In genomic region chr1:190399233-190399632, GRCh38 we compare ENCODE assay signal across 14 cellular contexts.
DNase-seq lines count a peak whose midpoint lies in the region; ATAC-seq and TF ChIP-seq lines count a peak whose summit lies in the region.
"Had no signal": no experiment of that assay in that cellular context is flagged by ENCODE, and none has a peak within 500 bp of the region (broad histone marks: within the 10 kb centered on the region; RNA-seq: fewer than 3 reads in every experiment).

No MANE protein-coding gene starts in this region.

- no peaks in the 10 kb centered on the region for H4K20me1 ChIP-seq in SU-DHL-6 (ENCODE audit: low read depth, low read length)

- peak overlapping the region; percentile 54 for H3K4me2 ChIP-seq in SU-DHL-6 (ENCODE audit: low read depth, low read length, poor library complexity, severe bottlenecking)
- H3K4me2 ChIP-seq: A549 had no signal

- H3K27me3 ChIP-seq in SU-DHL-6 (ENCODE audit: low read length), result no peaks in the 10 kb centered on the region
- H3K27me3 ChIP-seq: BE2C had no signal

- H3K79me2 ChIP-seq in SU-DHL-6 (ENCODE audit: insufficient read depth, low read length), result no peaks in the 10 kb centered on the region

- 0 out of 2 replicates have a peak, but pooled peaks cover 2% of the 10 kb centered on the region for H3K36me3 ChIP-seq in SU-DHL-6 (ENCODE audit: low read length)
- H3K36me3 ChIP-seq: BE2C had no signal

- DNase-seq in G401 (ENCODE audit: low spot score), result no peak
- no peak for DNase-seq in DMS153 treated with DMSO at 0.1 percent for 48 hours (lab: John Stamatoyannopoulos, UW; ENCODE audit: unreplicated experiment)
- no peak for DNase-seq in dedifferentiated amniotic fluid mesenchymal stem cell (ENCODE audit: extremely low spot score)
- DNase-seq: BE2C; Caco-2; CD8-positive, alpha-beta memory T cell; DMS53; HCEC 1CT; HFFc6 had no signal

- no peak overlapping the region for H3K27ac ChIP-seq in SU-DHL-6 (ENCODE audit: low read depth, low read length)
- H3K27ac ChIP-seq: A549 had no signal

- ATAC-seq in GM18867 (IDR thresholded peaks at IDR 0.05; ENCODE audit: unreplicated experiment) (peak; percentile 55), HG03442 (IDR thresholded peaks at IDR 0.05; ENCODE audit: unreplicated experiment) (peak; percentile 56)
- ATAC-seq: A549, HepG2 had no signal

- no peak overlapping the region for H3K9ac ChIP-seq in SU-DHL-6 (ENCODE audit: low read length)

- no peak for TF ChIP-seq CTCF in SU-DHL-6 (IDR thresholded peaks at IDR 0.05; ENCODE audit: insufficient read depth, low read length, poor library complexity, severe bottlenecking)

- H3K9me3 ChIP-seq in SU-DHL-6 (ENCODE audit: insufficient read depth, low read length), result no peaks in the 10 kb centered on the region
- H3K9me3 ChIP-seq: A549, BE2C, Caco-2 had no signal

- in situ Hi-C loops in G401 (cut with HindIII; ENCODE audit: low sequenced_read_pairs), result no loop called here

- peak overlapping the region; percentile 30 for H3K4me3 ChIP-seq in SU-DHL-6 (ENCODE audit: insufficient read depth, low read length, poor library complexity, severe bottlenecking)
- H3K4me3 ChIP-seq: A549 had no signal

- H2AFZ ChIP-seq in SU-DHL-6 (ENCODE audit: low read depth, low read length, severe bottlenecking), result peak overlapping the region; percentile 88

- no peaks in the 10 kb centered on the region for H3K9me2 ChIP-seq in SU-DHL-6 (replicated peaks; ENCODE audit: insufficient read depth, low read length)

- H3F3A ChIP-seq in SU-DHL-6 (ENCODE audit: insufficient read depth), result no peaks in the 10 kb centered on the region
